Comparison of ENCODE assay signal across 22 cellular contexts in the genomic region with DNA sequence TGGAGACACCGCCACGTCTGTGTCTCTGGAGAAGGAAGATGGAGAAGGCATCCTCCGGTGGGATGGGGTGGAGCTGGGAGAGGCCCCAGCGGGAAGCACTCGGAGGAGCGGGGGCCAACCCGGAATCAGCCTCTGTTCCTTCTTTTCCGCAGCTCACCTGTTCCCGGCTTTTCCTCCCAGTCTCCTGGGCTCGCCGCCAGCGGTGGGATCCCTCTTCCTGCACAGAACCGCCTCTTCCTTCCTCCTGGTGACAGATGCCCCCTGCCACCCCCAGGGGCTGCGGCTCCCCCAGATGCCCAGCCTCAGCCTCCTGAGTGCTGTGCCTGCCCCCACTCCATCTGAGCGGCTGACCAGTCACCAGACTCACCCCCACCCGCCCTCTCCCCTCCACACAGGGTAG.
"Had no signal": no experiment of that assay in that cellular context is flagged by ENCODE, and none has a peak within 500 bp of the region (broad histone marks: within the 10 kb centered on the region; RNA-seq: fewer than 3 reads in every experiment).

No MANE protein-coding gene starts in this region.

- H3K27me3 ChIP-seq: dorsolateral prefrontal cortex, heart right ventricle, ovary, transverse colon had no signal

- H3K27me3 Mint-ChIP-seq: activated naive CD8-positive, alpha-beta T cell had no signal

- H3K4me3 Mint-ChIP-seq: activated naive CD8-positive, alpha-beta T cell; nephron; T-helper 2 cell treated with Interferon-gamma antibody and Interleukin-4, amounts not matched to agents 5 μg/mL and 100 μg/mL, for 36 hours had no signal

- H3K27ac ChIP-seq: ovary, prostate gland had no signal

- H3K4me1 ChIP-seq: prostate gland had no signal

- ATAC-seq: heart right ventricle, left lobe of liver had no signal

- H3K9me3 ChIP-seq: ovary, prostate gland, transverse colon had no signal

- H3K27ac Mint-ChIP-seq: activated naive CD8-positive, alpha-beta T cell; T-helper 2 cell treated with Interferon-gamma antibody and Interleukin-4, amounts not matched to agents 5 μg/mL and 100 μg/mL, for 36 hours had no signal

- H3K4me3 ChIP-seq: dorsolateral prefrontal cortex, heart right ventricle, lung, ovary, prostate gland, transverse colon had no signal

- DNase-seq: activated CD4-positive, alpha-beta T cell treated with anti-CD3 and anti-CD28 coated beads for 4 hours; activated CD4-positive, alpha-beta T cell treated with anti-CD3 and anti-CD28 coated beads, Interleukin-2, amount 50 U/mL, for 4 hours; activated effector memory CD4-positive, alpha-beta T cell treated with Interleukin-2 at 50 U/mL for 16 hours; activated naive CD4-positive, alpha-beta T cell treated with Interleukin-2 at 50 U/mL for 16 hours; activated T-cell treated with anti-CD3 and anti-CD28 coated beads for 4 hours; anterior cingulate cortex; effector memory CD4-positive, alpha-beta T cell; heart right ventricle; kidney glomerular epithelial cell; ovary; stimulated activated CD4-positive, alpha-beta T cell treated with anti-CD3 and anti-CD28 coated beads, Interleukin-15, amount 100 ng/mL, for 24 hours; stimulated activated CD4-positive, alpha-beta T cell treated with anti-CD3 and anti-CD28 coated beads, Interleukin-2, amount 100 ng/mL, for 24 hours; stimulated activated naive CD4-positive, alpha-beta T cell treated with Interleukin-2 at 50 U/mL for 16 hours; T-helper 1 cell; transverse colon had no signal

- H3K36me3 ChIP-seq: ovary, prostate gland, transverse colon had no signal
